ENCODE assay signal across 7 cellular contexts in the genomic region with DNA sequence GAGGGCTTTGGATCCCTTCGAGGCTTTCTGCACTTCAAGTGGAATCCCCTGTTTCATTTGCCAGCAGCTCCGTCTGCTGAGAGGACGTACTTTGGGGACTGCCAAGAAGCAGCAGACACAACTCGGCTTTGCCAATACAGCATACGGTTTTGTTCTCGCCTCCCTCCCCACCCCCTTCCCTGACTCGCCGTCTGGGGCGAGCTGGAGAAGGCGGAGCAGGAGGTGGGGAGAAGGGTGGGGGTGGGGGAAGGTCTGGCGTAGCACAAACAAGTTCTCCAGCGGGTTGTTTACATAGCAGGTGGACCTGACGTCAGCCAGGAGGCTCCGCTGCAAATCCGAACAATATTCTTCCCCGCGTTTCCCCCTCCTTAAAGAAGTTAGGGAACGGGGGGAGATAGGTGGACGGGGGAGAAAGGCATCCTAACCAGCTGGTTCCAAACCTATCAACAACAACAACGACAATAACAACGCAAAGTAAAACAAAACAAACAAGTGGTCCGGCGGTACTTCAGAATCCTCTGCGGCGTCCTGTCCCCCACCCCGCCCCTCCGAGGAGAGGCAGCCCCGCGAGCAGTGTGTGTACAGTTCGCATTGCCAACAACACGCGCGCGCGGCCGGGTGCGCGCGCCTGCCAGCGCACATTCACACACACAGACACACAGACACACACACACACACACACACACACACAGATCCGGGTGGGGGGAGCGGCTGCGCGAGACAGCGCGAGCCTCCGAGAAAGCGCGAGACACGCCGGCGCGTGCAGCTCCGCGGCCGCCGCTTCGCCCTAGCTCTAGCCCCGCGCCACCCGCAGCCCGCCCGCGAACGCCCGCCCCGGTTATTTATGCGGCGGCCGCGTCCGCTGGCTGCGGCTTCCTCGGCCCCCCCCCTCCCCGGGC.
A peak's percentile ranks its signal among the peaks of the same experiment; 100 is the strongest.
DNase-seq lines count a peak whose midpoint lies in the region; ATAC-seq lines count a peak whose summit lies in the region.

No MANE protein-coding gene starts in this region.

- H3K9me3 Mint-ChIP-seq in activated naive CD8-positive, alpha-beta T cell treated with anti-CD3 and anti-CD28 coated beads, Interleukin-2, amount 50 U/mL, for 24 hours: no peaks in the 10 kb centered on the region

- H3K4me1 Mint-ChIP-seq in activated naive CD8-positive, alpha-beta T cell treated with anti-CD3 and anti-CD28 coated beads, Interleukin-2, amount 50 U/mL, for 24 hours: peaks cover 39% of the 10 kb centered on the region

- no peak overlapping the region for H3K27ac Mint-ChIP-seq in activated naive CD8-positive, alpha-beta T cell treated with anti-CD3 and anti-CD28 coated beads, Interleukin-2, amount 50 U/mL, for 24 hours

- DNase-seq in NCI-H526 (lab: John Stamatoyannopoulos, UW) (peak; percentile 53 to 75), head of caudate nucleus (peak; percentile 36 to 81 (median 64)), nucleus accumbens (lab: John Stamatoyannopoulos, UW) (peak in 35 of 56 donors; percentile 14 to 74 (median 49))
- DNase-seq in activated naive CD8-positive, alpha-beta T cell treated with anti-CD3 and anti-CD28 coated beads, Interleukin-2, amount 50 U/mL, for 24 hours: peak; percentile 11

- peak overlapping the region; percentile 74 for H3K4me3 Mint-ChIP-seq in activated naive CD8-positive, alpha-beta T cell treated with anti-CD3 and anti-CD28 coated beads, Interleukin-2, amount 50 U/mL, for 24 hours

- ATAC-seq in HG02884 (IDR thresholded peaks at IDR 0.05; ENCODE audit: unreplicated experiment) (peak; percentile 18), HG02973 (IDR thresholded peaks at IDR 0.05; ENCODE audit: unreplicated experiment) (no peak)
- peak; percentile 26 for ATAC-seq in activated naive CD8-positive, alpha-beta T cell treated with anti-CD3 and anti-CD28 coated beads, Interleukin-2, amount 50 U/mL, for 24 hours

- no peaks in the 10 kb centered on the region for H3K36me3 Mint-ChIP-seq in activated naive CD8-positive, alpha-beta T cell treated with anti-CD3 and anti-CD28 coated beads, Interleukin-2, amount 50 U/mL, for 24 hours (ENCODE audit: low read depth)

- peaks cover 86% of the 10 kb centered on the region for H3K27me3 Mint-ChIP-seq in activated naive CD8-positive, alpha-beta T cell treated with anti-CD3 and anti-CD28 coated beads, Interleukin-2, amount 50 U/mL, for 24 hours

- H3K4me3 ChIP-seq in GM08714 (ENCODE audit: low read length): peak overlapping the region; percentile 61

- intact Hi-C loops in head of caudate nucleus (cut with DNase I): loop anchor here (10.0 kb wide), 1 partner anchor 329 kb away; a partner anchor contains a TSS

Comparison
In these comparisons a context has a peak if more than half of its experiments do, and no peak if none do; other contexts are left out.
1. DNase-seq: peak in every context shown above with its lines; median percentile 64 in head of caudate nucleus; 64 in NCI-H526; 49 in nucleus accumbens; 11 in activated naive CD8-positive, alpha-beta T cell treated with anti-CD3 and anti-CD28 coated beads, Interleukin-2, amount 50 U/mL, for 24 hours.